In the genomic region with DNA sequence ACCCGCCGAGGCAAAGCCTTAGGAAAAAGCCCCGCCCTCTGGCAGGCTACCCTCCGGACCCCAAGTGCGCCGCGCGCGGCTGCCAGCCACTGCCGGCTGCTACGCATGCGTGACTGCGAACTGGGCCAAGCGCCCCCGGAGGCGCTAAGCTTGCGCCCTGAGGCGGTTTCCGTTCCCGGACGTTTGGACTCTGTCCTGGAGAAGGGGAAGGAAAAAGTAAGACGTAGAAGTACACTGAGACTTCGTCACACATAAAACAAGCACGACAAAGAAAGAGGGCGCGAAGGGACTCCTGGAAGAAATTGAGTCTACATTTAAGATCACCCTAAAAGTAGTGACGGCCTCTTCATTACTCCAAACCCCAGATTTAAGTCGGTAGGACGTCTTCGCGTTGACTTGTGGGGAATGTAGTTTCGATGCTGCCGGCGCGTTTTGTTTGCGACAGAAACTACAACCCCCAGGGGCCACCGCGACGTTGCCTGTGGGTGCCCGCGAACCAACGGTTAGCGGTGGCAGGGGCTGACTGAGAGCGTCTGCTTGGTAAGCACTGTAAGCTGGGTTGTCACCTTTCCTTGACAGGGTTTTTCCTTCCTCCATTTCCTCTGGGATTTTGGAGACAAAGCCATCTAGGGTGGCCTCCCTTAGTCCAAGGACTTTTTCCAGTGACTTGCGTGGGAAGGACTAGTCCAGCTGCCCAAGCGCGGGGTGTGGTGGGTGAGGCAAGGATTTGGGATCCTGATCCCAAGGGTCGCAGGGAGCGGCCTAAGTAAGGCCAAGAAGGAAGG, we compare ENCODE assay signal across 1 cellular context.
A peak's percentile ranks its signal among the peaks of the same experiment; 100 is the strongest.
TF ChIP-seq lines count a peak whose summit lies in the region.

A gene (plus strand): TSS at position 472 of the 785 bp plus-strand sequence. CDS start 49,715 bp downstream, outside the sequence.

TF ChIP-seq in HepG2, 621 proteins besides CTCF, POLR2A, EP300 and RAD21 (continued from another document and continues in another):
- TF ChIP-seq, protein P1, sequence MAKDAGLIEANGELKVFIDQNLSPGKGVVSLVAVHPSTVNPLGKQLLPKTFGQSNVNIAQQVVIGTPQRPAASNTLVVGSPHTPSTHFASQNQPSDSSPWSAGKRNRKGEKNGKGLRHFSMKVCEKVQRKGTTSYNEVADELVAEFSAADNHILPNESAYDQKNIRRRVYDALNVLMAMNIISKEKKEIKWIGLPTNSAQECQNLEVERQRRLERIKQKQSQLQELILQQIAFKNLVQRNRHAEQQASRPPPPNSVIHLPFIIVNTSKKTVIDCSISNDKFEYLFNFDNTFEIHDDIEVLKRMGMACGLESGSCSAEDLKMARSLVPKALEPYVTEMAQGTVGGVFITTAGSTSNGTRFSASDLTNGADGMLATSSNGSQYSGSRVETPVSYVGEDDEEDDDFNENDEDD (CRISPR knock-in tag; IDR thresholded peaks at IDR 0.05; ENCODE audit: borderline replicate concordance), result peak; percentile 77; the same call in 1 of the 2 replicates
- TF ChIP-seq, protein P2, sequence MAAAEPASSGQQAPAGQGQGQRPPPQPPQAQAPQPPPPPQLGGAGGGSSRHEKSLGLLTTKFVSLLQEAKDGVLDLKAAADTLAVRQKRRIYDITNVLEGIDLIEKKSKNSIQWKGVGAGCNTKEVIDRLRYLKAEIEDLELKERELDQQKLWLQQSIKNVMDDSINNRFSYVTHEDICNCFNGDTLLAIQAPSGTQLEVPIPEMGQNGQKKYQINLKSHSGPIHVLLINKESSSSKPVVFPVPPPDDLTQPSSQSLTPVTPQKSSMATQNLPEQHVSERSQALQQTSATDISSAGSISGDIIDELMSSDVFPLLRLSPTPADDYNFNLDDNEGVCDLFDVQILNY (CRISPR knock-in tag; conservative IDR thresholded peaks at IDR 0.05), result peak; percentile 57; the same call in 1 of the 2 replicates
- TF ChIP-seq SMAD3 (CRISPR knock-in tag; IDR thresholded peaks at IDR 0.05) (peak; percentile 63), SAFB2 (CRISPR knock-in tag; IDR thresholded peaks at IDR 0.05; ENCODE audit: borderline replicate concordance, low read depth) (no peak), CREM (IDR thresholded peaks at IDR 0.05) (peak; percentile 99), CREM (CRISPR knock-in tag; IDR thresholded peaks at IDR 0.05) (peak; percentile 74; the same call in 1 of the 2 replicates), ZKSCAN1 (IDR thresholded peaks at IDR 0.05; ENCODE audit: low read length) (no peak), ZSCAN20 (CRISPR knock-in tag; IDR thresholded peaks at IDR 0.05; ENCODE audit: borderline replicate concordance) (no peak), GFI1 (CRISPR knock-in tag; IDR thresholded peaks at IDR 0.05; ENCODE audit: borderline replicate concordance) (no peak), NR1H2 (CRISPR knock-in tag; IDR thresholded peaks at IDR 0.05; ENCODE audit: borderline replicate concordance, low read depth) (no peak), ZNF260 (CRISPR knock-in tag; IDR thresholded peaks at IDR 0.05; ENCODE audit: borderline replicate concordance, low read depth) (no peak), ZNF274 (CRISPR knock-in tag; IDR thresholded peaks at IDR 0.05) (no peak), ATRX (CRISPR knock-in tag; IDR thresholded peaks at IDR 0.05; ENCODE audit: borderline replicate concordance) (no peak), FOXM1 (CRISPR knock-in tag; IDR thresholded peaks at IDR 0.05) (no peak), ZNF644 (CRISPR knock-in tag; IDR thresholded peaks at IDR 0.05; ENCODE audit: low read depth) (0 out of 2 replicates have a peak, but pooled peaks have one; percentile 26), ZMYM3 (CRISPR knock-in tag; IDR thresholded peaks at IDR 0.05) (no peak), ZNF3 (CRISPR knock-in tag; IDR thresholded peaks at IDR 0.05) (0 out of 2 replicates have a peak, but pooled peaks have one; percentile 18), NCOR1 (IDR thresholded peaks at IDR 0.05; ENCODE audit: borderline replicate concordance, low read length) (no peak), ZFP36L2 (CRISPR knock-in tag; IDR thresholded peaks at IDR 0.05) (no peak), SOX6 (IDR thresholded peaks at IDR 0.05) (no peak), SOX6 (CRISPR knock-in tag; IDR thresholded peaks at IDR 0.05) (no peak; the same call in 1 of the 2 replicates), ZNF33A (CRISPR knock-in tag; IDR thresholded peaks at IDR 0.05; ENCODE audit: borderline replicate concordance) (0 out of 2 replicates have a peak, but pooled peaks have one; percentile 42), HNRNPH1 (optimal IDR thresholded peaks at IDR 0.05; ENCODE audit: low read depth, low read length) (no peak), ZNF749 (CRISPR knock-in tag; IDR thresholded peaks at IDR 0.05; ENCODE audit: borderline replicate concordance) (0 out of 2 replicates have a peak, but pooled peaks have one; percentile 48), TAF15 (IDR thresholded peaks at IDR 0.05; ENCODE audit: low read depth, low read length, poor library complexity, severe bottlenecking) (no peak), YEATS2 (CRISPR knock-in tag; IDR thresholded peaks at IDR 0.05; ENCODE audit: borderline replicate concordance) (peak; percentile 85), ZSCAN31 (CRISPR knock-in tag; IDR thresholded peaks at IDR 0.05; ENCODE audit: low read depth) (no peak)
- TF ChIP-seq, protein P3, sequence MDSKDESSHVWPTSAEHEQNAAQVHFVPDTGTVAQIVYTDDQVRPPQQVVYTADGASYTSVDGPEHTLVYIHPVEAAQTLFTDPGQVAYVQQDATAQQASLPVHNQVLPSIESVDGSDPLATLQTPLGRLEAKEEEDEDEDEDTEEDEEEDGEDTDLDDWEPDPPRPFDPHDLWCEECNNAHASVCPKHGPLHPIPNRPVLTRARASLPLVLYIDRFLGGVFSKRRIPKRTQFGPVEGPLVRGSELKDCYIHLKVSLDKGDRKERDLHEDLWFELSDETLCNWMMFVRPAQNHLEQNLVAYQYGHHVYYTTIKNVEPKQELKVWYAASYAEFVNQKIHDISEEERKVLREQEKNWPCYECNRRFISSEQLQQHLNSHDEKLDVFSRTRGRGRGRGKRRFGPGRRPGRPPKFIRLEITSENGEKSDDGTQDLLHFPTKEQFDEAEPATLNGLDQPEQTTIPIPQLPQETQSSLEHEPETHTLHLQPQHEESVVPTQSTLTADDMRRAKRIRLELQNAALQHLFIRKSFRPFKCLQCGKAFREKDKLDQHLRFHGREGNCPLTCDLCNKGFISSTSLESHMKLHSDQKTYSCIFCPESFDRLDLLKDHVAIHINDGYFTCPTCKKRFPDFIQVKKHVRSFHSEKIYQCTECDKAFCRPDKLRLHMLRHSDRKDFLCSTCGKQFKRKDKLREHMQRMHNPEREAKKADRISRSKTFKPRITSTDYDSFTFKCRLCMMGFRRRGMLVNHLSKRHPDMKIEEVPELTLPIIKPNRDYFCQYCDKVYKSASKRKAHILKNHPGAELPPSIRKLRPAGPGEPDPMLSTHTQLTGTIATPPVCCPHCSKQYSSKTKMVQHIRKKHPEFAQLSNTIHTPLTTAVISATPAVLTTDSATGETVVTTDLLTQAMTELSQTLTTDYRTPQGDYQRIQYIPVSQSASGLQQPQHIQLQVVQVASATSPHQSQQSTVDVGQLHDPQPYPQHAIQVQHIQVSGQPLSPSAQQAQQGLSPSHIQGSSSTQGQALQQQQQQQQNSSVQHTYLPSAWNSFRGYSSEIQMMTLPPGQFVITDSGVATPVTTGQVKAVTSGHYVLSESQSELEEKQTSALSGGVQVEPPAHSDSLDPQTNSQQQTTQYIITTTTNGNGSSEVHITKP (CRISPR knock-in tag; IDR thresholded peaks at IDR 0.05; ENCODE audit: low read depth), result peak; percentile 93
- TF ChIP-seq, protein P4, sequence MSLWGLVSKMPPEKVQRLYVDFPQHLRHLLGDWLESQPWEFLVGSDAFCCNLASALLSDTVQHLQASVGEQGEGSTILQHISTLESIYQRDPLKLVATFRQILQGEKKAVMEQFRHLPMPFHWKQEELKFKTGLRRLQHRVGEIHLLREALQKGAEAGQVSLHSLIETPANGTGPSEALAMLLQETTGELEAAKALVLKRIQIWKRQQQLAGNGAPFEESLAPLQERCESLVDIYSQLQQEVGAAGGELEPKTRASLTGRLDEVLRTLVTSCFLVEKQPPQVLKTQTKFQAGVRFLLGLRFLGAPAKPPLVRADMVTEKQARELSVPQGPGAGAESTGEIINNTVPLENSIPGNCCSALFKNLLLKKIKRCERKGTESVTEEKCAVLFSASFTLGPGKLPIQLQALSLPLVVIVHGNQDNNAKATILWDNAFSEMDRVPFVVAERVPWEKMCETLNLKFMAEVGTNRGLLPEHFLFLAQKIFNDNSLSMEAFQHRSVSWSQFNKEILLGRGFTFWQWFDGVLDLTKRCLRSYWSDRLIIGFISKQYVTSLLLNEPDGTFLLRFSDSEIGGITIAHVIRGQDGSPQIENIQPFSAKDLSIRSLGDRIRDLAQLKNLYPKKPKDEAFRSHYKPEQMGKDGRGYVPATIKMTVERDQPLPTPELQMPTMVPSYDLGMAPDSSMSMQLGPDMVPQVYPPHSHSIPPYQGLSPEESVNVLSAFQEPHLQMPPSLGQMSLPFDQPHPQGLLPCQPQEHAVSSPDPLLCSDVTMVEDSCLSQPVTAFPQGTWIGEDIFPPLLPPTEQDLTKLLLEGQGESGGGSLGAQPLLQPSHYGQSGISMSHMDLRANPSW (CRISPR knock-in tag; IDR thresholded peaks at IDR 0.05; ENCODE audit: borderline replicate concordance), result no peak; the same call in 1 of the 2 replicates
- TF ChIP-seq, protein P5, sequence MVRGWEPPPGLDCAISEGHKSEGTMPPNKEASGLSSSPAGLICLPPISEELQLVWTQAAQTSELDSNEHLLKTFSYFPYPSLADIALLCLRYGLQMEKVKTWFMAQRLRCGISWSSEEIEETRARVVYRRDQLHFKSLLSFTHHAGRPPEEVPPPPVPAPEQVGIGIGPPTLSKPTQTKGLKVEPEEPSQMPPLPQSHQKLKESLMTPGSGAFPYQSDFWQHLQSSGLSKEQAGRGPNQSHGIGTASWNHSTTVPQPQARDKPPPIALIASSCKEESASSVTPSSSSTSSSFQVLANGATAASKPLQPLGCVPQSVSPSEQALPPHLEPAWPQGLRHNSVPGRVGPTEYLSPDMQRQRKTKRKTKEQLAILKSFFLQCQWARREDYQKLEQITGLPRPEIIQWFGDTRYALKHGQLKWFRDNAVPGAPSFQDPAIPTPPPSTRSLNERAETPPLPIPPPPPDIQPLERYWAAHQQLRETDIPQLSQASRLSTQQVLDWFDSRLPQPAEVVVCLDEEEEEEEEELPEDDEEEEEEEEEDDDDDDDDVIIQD (CRISPR knock-in tag; IDR thresholded peaks at IDR 0.05; ENCODE audit: low read depth), result peak; percentile 25; the same call in 1 of the 2 replicates
- TF ChIP-seq, protein P6, sequence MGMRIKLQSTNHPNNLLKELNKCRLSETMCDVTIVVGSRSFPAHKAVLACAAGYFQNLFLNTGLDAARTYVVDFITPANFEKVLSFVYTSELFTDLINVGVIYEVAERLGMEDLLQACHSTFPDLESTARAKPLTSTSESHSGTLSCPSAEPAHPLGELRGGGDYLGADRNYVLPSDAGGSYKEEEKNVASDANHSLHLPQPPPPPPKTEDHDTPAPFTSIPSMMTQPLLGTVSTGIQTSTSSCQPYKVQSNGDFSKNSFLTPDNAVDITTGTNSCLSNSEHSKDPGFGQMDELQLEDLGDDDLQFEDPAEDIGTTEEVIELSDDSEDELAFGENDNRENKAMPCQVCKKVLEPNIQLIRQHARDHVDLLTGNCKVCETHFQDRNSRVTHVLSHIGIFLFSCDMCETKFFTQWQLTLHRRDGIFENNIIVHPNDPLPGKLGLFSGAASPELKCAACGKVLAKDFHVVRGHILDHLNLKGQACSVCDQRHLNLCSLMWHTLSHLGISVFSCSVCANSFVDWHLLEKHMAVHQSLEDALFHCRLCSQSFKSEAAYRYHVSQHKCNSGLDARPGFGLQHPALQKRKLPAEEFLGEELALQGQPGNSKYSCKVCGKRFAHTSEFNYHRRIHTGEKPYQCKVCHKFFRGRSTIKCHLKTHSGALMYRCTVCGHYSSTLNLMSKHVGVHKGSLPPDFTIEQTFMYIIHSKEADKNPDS (CRISPR knock-in tag; IDR thresholded peaks at IDR 0.05), result no peak
- TF ChIP-seq, protein P7, sequence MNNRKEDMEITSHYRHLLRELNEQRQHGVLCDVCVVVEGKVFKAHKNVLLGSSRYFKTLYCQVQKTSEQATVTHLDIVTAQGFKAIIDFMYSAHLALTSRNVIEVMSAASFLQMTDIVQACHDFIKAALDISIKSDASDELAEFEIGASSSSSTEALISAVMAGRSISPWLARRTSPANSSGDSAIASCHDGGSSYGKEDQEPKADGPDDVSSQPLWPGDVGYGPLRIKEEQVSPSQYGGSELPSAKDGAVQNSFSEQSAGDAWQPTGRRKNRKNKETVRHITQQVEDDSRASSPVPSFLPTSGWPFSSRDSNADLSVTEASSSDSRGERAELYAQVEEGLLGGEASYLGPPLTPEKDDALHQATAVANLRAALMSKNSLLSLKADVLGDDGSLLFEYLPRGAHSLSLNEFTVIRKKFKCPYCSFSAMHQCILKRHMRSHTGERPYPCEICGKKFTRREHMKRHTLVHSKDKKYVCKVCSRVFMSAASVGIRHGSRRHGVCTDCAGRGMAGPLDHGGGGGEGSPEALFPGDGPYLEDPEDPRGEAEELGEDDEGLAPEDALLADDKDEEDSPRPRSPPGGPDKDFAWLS (CRISPR knock-in tag; IDR thresholded peaks at IDR 0.05; ENCODE audit: borderline replicate concordance), result no peak
- TF ChIP-seq, protein P8, sequence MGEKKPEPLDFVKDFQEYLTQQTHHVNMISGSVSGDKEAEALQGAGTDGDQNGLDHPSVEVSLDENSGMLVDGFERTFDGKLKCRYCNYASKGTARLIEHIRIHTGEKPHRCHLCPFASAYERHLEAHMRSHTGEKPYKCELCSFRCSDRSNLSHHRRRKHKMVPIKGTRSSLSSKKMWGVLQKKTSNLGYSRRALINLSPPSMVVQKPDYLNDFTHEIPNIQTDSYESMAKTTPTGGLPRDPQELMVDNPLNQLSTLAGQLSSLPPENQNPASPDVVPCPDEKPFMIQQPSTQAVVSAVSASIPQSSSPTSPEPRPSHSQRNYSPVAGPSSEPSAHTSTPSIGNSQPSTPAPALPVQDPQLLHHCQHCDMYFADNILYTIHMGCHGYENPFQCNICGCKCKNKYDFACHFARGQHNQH (CRISPR knock-in tag; IDR thresholded peaks at IDR 0.05), result peak; percentile 17; the same call in 1 of the 2 replicates
- TF ChIP-seq, protein P9, sequence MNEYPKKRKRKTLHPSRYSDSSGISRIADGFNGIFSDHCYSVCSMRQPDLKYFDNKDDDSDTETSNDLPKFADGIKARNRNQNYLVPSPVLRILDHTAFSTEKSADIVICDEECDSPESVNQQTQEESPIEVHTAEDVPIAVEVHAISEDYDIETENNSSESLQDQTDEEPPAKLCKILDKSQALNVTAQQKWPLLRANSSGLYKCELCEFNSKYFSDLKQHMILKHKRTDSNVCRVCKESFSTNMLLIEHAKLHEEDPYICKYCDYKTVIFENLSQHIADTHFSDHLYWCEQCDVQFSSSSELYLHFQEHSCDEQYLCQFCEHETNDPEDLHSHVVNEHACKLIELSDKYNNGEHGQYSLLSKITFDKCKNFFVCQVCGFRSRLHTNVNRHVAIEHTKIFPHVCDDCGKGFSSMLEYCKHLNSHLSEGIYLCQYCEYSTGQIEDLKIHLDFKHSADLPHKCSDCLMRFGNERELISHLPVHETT (CRISPR knock-in tag; conservative IDR thresholded peaks at IDR 0.05), result no peak; the same call in 1 of the 2 replicates
- TF ChIP-seq, protein P10, sequence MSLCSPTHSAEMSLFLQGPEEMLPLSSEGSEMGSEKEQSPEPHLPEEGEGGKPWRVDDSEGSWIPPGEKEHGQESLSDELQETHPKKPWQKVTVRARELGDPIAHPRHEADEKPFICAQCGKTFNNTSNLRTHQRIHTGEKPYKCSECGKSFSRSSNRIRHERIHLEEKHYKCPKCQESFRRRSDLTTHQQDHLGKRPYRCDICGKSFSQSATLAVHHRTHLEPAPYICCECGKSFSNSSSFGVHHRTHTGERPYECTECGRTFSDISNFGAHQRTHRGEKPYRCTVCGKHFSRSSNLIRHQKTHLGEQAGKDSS (CRISPR knock-in tag; IDR thresholded peaks at IDR 0.05; ENCODE audit: borderline replicate concordance, low read depth), result peak; percentile 55; the same call in 1 of the 2 replicates
